1 cellular context compared by ENCODE assay signal in genomic region chr9:137479892-137480685, GRCh38.
TF ChIP-seq lines count a peak whose summit lies in the region.

No MANE protein-coding gene starts in this region.

TF ChIP-seq in H1, 55 proteins besides CTCF, POLR2A, EP300 and RAD21:
- TF ChIP-seq TAF1 (IDR thresholded peaks at IDR 0.05; ENCODE audit: low read depth, low read length) (no peak), SIN3A (conservative IDR thresholded peaks at IDR 0.05 in 1 of 2, IDR thresholded peaks at IDR 0.05 in 1 of 2; ENCODE audit: low read depth in 1 of 2, low read length in 2 of 2) (no peak), CBX5 (IDR thresholded peaks at IDR 0.05; ENCODE audit: low read depth, low read length) (no peak), ASH2L (IDR thresholded peaks at IDR 0.05; ENCODE audit: low read length) (no peak), SP4 (IDR thresholded peaks at IDR 0.05; ENCODE audit: low read length) (no peak), NRF1 (IDR thresholded peaks at IDR 0.05; ENCODE audit: low read depth, low read length) (no peak), CEBPB (IDR thresholded peaks at IDR 0.05; ENCODE audit: low read depth, low read length) (no peak)
